8 cellular contexts compared by ENCODE assay signal in genomic region chr2:113370478-113371091, GRCh38.
DNase-seq lines count a peak whose midpoint lies in the region; ATAC-seq and TF ChIP-seq lines count a peak whose summit lies in the region.

No MANE protein-coding gene starts in this region.

- H3K27ac ChIP-seq in DOHH2 (ENCODE audit: low read depth, low read length), result no peak overlapping the region

- no peaks in the 10 kb centered on the region for H3K36me3 Mint-ChIP-seq in activated CD4-positive, alpha-beta T cell treated with anti-CD3 and anti-CD28 coated beads, Interleukin-2, amount 10 ng/mL, durations not matched to agents 7 days and 5 days (ENCODE audit: low read depth)
- no peaks in the 10 kb centered on the region for H3K36me3 Mint-ChIP-seq in effector memory CD8-positive, alpha-beta T cell (ENCODE audit: insufficient read depth)
- H3K36me3 Mint-ChIP-seq in stimulated activated effector memory CD8-positive, alpha-beta T cell treated with anti-CD3 and anti-CD28 coated beads, Interleukin-12 subunit alpha, Interleukin-12 subunit beta, amount 100 ng/mL, for 72 hours, result peaks cover 6% of the 10 kb centered on the region

- H4K20me1 ChIP-seq in DOHH2 (ENCODE audit: control insufficient read depth, insufficient read depth, low read depth, low read length), result no peaks in the 10 kb centered on the region

- DNase-seq in activated CD4-positive, alpha-beta T cell treated with anti-CD3 and anti-CD28 coated beads, Interleukin-2, amount 10 ng/mL, durations not matched to agents 7 days and 5 days, result peak; percentile 80
- peak; percentile 50 to 66 (median 57) for DNase-seq in effector memory CD8-positive, alpha-beta T cell
- DNase-seq in mucosa of gallbladder (ENCODE audit: low spot score), result peak; percentile 85
- DNase-seq in stimulated activated effector memory CD8-positive, alpha-beta T cell treated with anti-CD3 and anti-CD28 coated beads, Interleukin-12 subunit alpha, Interleukin-12 subunit beta, amount 100 ng/mL, for 72 hours (ENCODE audit: low spot score in 2 of 2), result peak; percentile 28 to 68
- no peak for DNase-seq in COLO668 (lab: John Stamatoyannopoulos, UW; ENCODE audit: unreplicated experiment)

- no peaks in the 10 kb centered on the region for H3K27me3 ChIP-seq in DOHH2 (ENCODE audit: control insufficient read depth, low read length)

- TF ChIP-seq CTCF in DOHH2 (IDR thresholded peaks at IDR 0.05; ENCODE audit: low read depth, low read length, poor library complexity, severe bottlenecking), result peak; percentile 73

- no peaks in the 10 kb centered on the region for H3K9me3 Mint-ChIP-seq in activated CD4-positive, alpha-beta T cell treated with anti-CD3 and anti-CD28 coated beads, Interleukin-2, amount 10 ng/mL, durations not matched to agents 7 days and 5 days
- no peaks in the 10 kb centered on the region for H3K9me3 Mint-ChIP-seq in effector memory CD8-positive, alpha-beta T cell
- H3K9me3 Mint-ChIP-seq in stimulated activated effector memory CD8-positive, alpha-beta T cell treated with anti-CD3 and anti-CD28 coated beads, Interleukin-12 subunit alpha, Interleukin-12 subunit beta, amount 100 ng/mL, for 72 hours, result no peaks in the 10 kb centered on the region

- no peaks in the 10 kb centered on the region for H3K79me2 ChIP-seq in DOHH2 (ENCODE audit: control insufficient read depth, low read length)

- no peak overlapping the region for H3K4me3 Mint-ChIP-seq in activated CD4-positive, alpha-beta T cell treated with anti-CD3 and anti-CD28 coated beads, Interleukin-2, amount 10 ng/mL, durations not matched to agents 7 days and 5 days
- H3K4me3 Mint-ChIP-seq in effector memory CD8-positive, alpha-beta T cell, result no peak overlapping the region
- H3K4me3 Mint-ChIP-seq in stimulated activated effector memory CD8-positive, alpha-beta T cell treated with anti-CD3 and anti-CD28 coated beads, Interleukin-12 subunit alpha, Interleukin-12 subunit beta, amount 100 ng/mL, for 72 hours, result no peak overlapping the region

- peak overlapping the region; percentile 30; the same call in 1 of the 2 replicates for H3K4me2 ChIP-seq in DOHH2 (ENCODE audit: low read length)

- POLR2A ChIA-PET in activated CD4-positive, alpha-beta T cell treated with anti-CD3 and anti-CD28 coated beads, Interleukin-2, amount 10 ng/mL, durations not matched to agents 7 days and 5 days (lab: Charles Lee), result no interaction called here

- H3K9me2 ChIP-seq in DOHH2 (replicated peaks; ENCODE audit: control insufficient read depth, low read length), result no peaks in the 10 kb centered on the region

- H3K4me3 ChIP-seq in DOHH2 (ENCODE audit: low read length), result no peak overlapping the region

- H3K4me1 Mint-ChIP-seq in activated CD4-positive, alpha-beta T cell treated with anti-CD3 and anti-CD28 coated beads, Interleukin-2, amount 10 ng/mL, durations not matched to agents 7 days and 5 days, result peaks cover 14% of the 10 kb centered on the region
- peaks cover 5 to 6% of the 10 kb centered on the region in 2 donors for H3K4me1 Mint-ChIP-seq in effector memory CD8-positive, alpha-beta T cell (ENCODE audit: low read depth in 2 of 2)
- H3K4me1 Mint-ChIP-seq in stimulated activated effector memory CD8-positive, alpha-beta T cell treated with anti-CD3 and anti-CD28 coated beads, Interleukin-12 subunit alpha, Interleukin-12 subunit beta, amount 100 ng/mL, for 72 hours, result peaks cover 7% of the 10 kb centered on the region

- H3K9me3 ChIP-seq in DOHH2 (ENCODE audit: control insufficient read depth, insufficient read depth, low read length), result no peaks in the 10 kb centered on the region

- H3K27ac Mint-ChIP-seq in activated CD4-positive, alpha-beta T cell treated with anti-CD3 and anti-CD28 coated beads, Interleukin-2, amount 10 ng/mL, durations not matched to agents 7 days and 5 days, result no peak overlapping the region
- no peak overlapping the region for H3K27ac Mint-ChIP-seq in effector memory CD8-positive, alpha-beta T cell
- H3K27ac Mint-ChIP-seq in stimulated activated effector memory CD8-positive, alpha-beta T cell treated with anti-CD3 and anti-CD28 coated beads, Interleukin-12 subunit alpha, Interleukin-12 subunit beta, amount 100 ng/mL, for 72 hours, result no peak overlapping the region

- ATAC-seq in HG03159 (IDR thresholded peaks at IDR 0.05; ENCODE audit: unreplicated experiment), result peak; percentile 58
- peak; percentile 87 for ATAC-seq in effector memory CD8-positive, alpha-beta T cell (replicated peaks)
- peak; percentile 92 for ATAC-seq in stimulated activated effector memory CD8-positive, alpha-beta T cell treated with anti-CD3 and anti-CD28 coated beads, Interleukin-12 subunit alpha, Interleukin-12 subunit beta, amount 100 ng/mL, for 72 hours
- no peak for ATAC-seq in HG03521 (IDR thresholded peaks at IDR 0.05; ENCODE audit: unreplicated experiment)

- H3K27me3 Mint-ChIP-seq in activated CD4-positive, alpha-beta T cell treated with anti-CD3 and anti-CD28 coated beads, Interleukin-2, amount 10 ng/mL, durations not matched to agents 7 days and 5 days, result peaks cover 13% of the 10 kb centered on the region
- peaks cover 0 to 10% of the 10 kb centered on the region in 2 donors for H3K27me3 Mint-ChIP-seq in effector memory CD8-positive, alpha-beta T cell

- H3K36me3 ChIP-seq in DOHH2 (ENCODE audit: control insufficient read depth, low read length), result no peaks in the 10 kb centered on the region

- peaks cover 4% of the 10 kb centered on the region; the same call in 1 of the 2 replicates for H3K4me1 ChIP-seq in DOHH2 (ENCODE audit: control insufficient read depth, low read length)

- no peaks in the 10 kb centered on the region for H3F3A ChIP-seq in DOHH2 (ENCODE audit: control insufficient read depth, insufficient read depth)

- CTCF ChIA-PET in activated CD4-positive, alpha-beta T cell treated with anti-CD3 and anti-CD28 coated beads, Interleukin-2, amount 10 ng/mL, durations not matched to agents 7 days and 5 days (lab: Charles Lee), result interaction anchor here (0.9 to 2.5 kb wide), 9 partner anchors 12 to 294 kb away, joined by 3 to 10 read pairs (median 4); no protein-coding TSS in a partner anchor
